ENCODE assay signal across 28 cellular contexts in the genomic region with DNA sequence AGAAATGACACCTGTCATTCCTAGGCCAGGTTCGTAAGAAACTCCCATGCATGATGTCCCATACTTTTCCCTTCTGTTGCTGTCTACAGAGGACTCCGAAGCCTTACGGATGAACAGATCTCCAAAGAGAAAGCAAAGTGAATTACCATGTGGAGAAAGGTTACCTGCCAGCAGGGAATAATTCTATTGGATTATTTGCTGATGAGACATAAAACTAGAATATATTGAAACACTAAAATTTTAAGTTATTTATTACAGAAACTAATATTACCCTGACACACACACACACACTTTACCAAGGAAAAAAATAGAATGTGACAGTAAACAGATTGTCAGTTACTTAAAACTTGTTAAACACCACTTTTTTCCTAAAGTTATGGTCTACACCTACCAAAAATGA.
"Had no signal": no experiment of that assay in that cellular context is flagged by ENCODE, and none has a peak within 500 bp of the region (broad histone marks: within the 10 kb centered on the region; RNA-seq: fewer than 3 reads in every experiment).

No MANE protein-coding gene starts in this region.

- H3K27ac ChIP-seq: colonic mucosa, coronary artery, dorsolateral prefrontal cortex, epithelial cell of prostate, esophagus muscularis mucosa, esophagus squamous epithelium, foreskin keratinocyte, gastrocnemius medialis, gastroesophageal sphincter, heart left ventricle, heart right ventricle had no signal

- DNase-seq: colonic mucosa; cortex of kidney; dermis blood vessel endothelial cell; dorsolateral prefrontal cortex; effector CD4-positive, alpha-beta T cell; effector CD8-positive, alpha-beta T cell; effector memory CD4-positive, alpha-beta T cell; effector memory CD8-positive, alpha-beta T cell; endodermal cell; erythroblast; esophagus squamous epithelium; foreskin fibroblast; foreskin keratinocyte; foreskin melanocyte; gastrocnemius medialis; glutamatergic neuron; head of caudate nucleus; heart left ventricle; heart right ventricle had no signal

- ATAC-seq: effector memory CD8-positive, alpha-beta T cell; esophagus mucosa; foreskin keratinocyte; gastrocnemius medialis; gastroesophageal sphincter; heart left ventricle; heart right ventricle had no signal

- H3K36me3 ChIP-seq: colonic mucosa, esophagus muscularis mucosa, esophagus squamous epithelium, gastrocnemius medialis, gastroesophageal sphincter, heart left ventricle, heart right ventricle had no signal

- H3K9me3 ChIP-seq: colonic mucosa, esophagus muscularis mucosa, esophagus squamous epithelium, gastrocnemius medialis, gastroesophageal sphincter, heart left ventricle, heart right ventricle had no signal

- H3K4me3 ChIP-seq: colonic mucosa, coronary artery, dorsolateral prefrontal cortex, esophagus muscularis mucosa, esophagus squamous epithelium, gastrocnemius medialis, gastroesophageal sphincter, heart left ventricle, heart right ventricle had no signal

- H3K27me3 ChIP-seq: colonic mucosa, esophagus muscularis mucosa, esophagus squamous epithelium, foreskin keratinocyte, gastrocnemius medialis, gastroesophageal sphincter, heart left ventricle, heart right ventricle had no signal

- FAIRE-seq: colon, endometrium, endothelial cell of umbilical vein, frontal cortex had no signal

- H3K4me1 ChIP-seq: colonic mucosa, esophagus muscularis mucosa, esophagus squamous epithelium, foreskin keratinocyte, gastrocnemius medialis, gastroesophageal sphincter, heart left ventricle, heart right ventricle had no signal
